8 cellular contexts compared by ENCODE assay signal in the genomic region with DNA sequence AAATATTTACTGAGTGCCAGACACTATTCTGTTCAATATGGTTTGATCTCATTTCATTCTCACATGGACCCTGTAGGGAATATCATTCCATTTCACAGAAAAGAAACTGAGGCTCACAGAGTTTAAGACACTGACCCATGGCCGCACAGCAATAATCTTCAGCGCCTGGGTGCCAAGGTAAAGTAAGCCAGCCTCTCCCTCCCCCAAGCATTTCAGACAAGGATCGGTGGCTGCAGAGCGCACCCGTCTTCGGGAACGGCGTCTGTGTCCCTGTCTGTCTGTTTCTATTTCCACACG. TPM values are rescaled to one million over a fixed set of nuclear protein-coding genes. Genes with fewer than 3 reads are reported as not detected.
DNase-seq lines count a peak whose midpoint lies in the region; ATAC-seq and TF ChIP-seq lines count a peak whose summit lies in the region.

No MANE protein-coding gene starts in this region.

- TF ChIP-seq POLR2A in Peyer's patch (IDR thresholded peaks at IDR 0.05), result no peak
- no peak for TF ChIP-seq POLR2A in esophagus squamous epithelium (IDR thresholded peaks at IDR 0.05)
- no peak for TF ChIP-seq POLR2A in prostate gland (IDR thresholded peaks at IDR 0.05)

- DNase-seq in GM12865 (ENCODE audit: low read depth) (no peak), Peyer's patch (no peak), esophagus squamous epithelium (lab: John Stamatoyannopoulos, UW) (no peak), prostate gland (ENCODE audit: low spot score) (no peak), NOMO-1 (lab: John Stamatoyannopoulos, UW; ENCODE audit: unreplicated experiment in 2 of 2) (no peak), HEK293T (ENCODE audit: extremely low spot score) (no peak), LoVo (ENCODE audit: low spot score) (no peak)

- H3K4me3 ChIP-seq in GM12865 (ENCODE audit: low read depth, low read length) (peak overlapping the region; percentile 53), Peyer's patch (peak overlapping the region; percentile 37 to 55 (median 53)), esophagus squamous epithelium (peak overlapping the region; percentile 15 to 61 (median 44)), prostate gland (peak overlapping the region; percentile 25 to 33)

- H3K4me1 ChIP-seq in Peyer's patch (peaks cover 0 to 42% (median 39%) of the 10 kb centered on the region in 4 donors), esophagus squamous epithelium (peaks cover 31 to 55% (median 39%) of the 10 kb centered on the region in 3 donors), prostate gland (replicated peaks) (peaks cover 13% of the 10 kb centered on the region)

- no peaks in the 10 kb centered on the region for H3K36me3 ChIP-seq in Peyer's patch
- no peaks in the 10 kb centered on the region for H3K36me3 ChIP-seq in esophagus squamous epithelium
- H3K36me3 ChIP-seq in prostate gland, result no peaks in the 10 kb centered on the region

- intact Hi-C loops in esophagus squamous epithelium (cut with DNase I), result no loop called here
- intact Hi-C loops in prostate gland (cut with DNase I), result no loop called here

- CTCF ChIA-PET in HEK293T (lab: Yijun Ruan, JAX), result interaction anchor here (0.7 to 4.3 kb wide), 7 partner anchors 10 to 280 kb away, joined by 3 to 71 read pairs (median 3); a partner anchor contains a TSS

- H3K9me3 ChIP-seq in Peyer's patch (no peaks in the 10 kb centered on the region), esophagus squamous epithelium (peaks cover 0 to 3% (median 0%) of the 10 kb centered on the region in 3 donors), prostate gland (no peaks in the 10 kb centered on the region)

- H3K27ac ChIP-seq in Peyer's patch (peak overlapping the region in 3 of 4 donors; percentile 32 to 64 (median 36)), esophagus squamous epithelium (peak overlapping the region in 2 of 4 donors; percentile 54 to 59), prostate gland (peak overlapping the region in 1 of 2 donors; percentile 42)

- ATAC-seq in HG02885 (IDR thresholded peaks at IDR 0.05; ENCODE audit: poor library complexity, unreplicated experiment), result no peak

- POLR2A ChIA-PET in HEK293T (lab: Yijun Ruan, JAX), result interaction anchor here (1.7 to 3.0 kb wide), 2 partner anchors 10 to 13 kb away, joined by 8 to 17 read pairs; a partner anchor contains a TSS

- TF ChIP-seq CTCF in GM12865 (IDR thresholded peaks at IDR 0.05; ENCODE audit: insufficient read depth, low read depth, low read length, missing control alignments) (no peak), Peyer's patch (IDR thresholded peaks at IDR 0.05) (no peak), esophagus squamous epithelium (IDR thresholded peaks at IDR 0.05) (no peak), prostate gland (IDR thresholded peaks at IDR 0.05) (no peak)

- WGBS in esophagus squamous epithelium, 2 donors, result 4% methylated on average over 9 of the region's 9 CpGs; no CpG with 5 or more reads in 1 of the 2 donors
- 4% methylated on average over 9 of the region's 9 CpGs for WGBS in prostate gland

- H3K27me3 ChIP-seq in Peyer's patch (peaks cover 0 to 36% of the 10 kb centered on the region in 2 donors), esophagus squamous epithelium (peaks cover 15 to 60% (median 26%) of the 10 kb centered on the region in 4 donors), prostate gland (replicated peaks; ENCODE audit: insufficient read depth) (peaks cover 26% of the 10 kb centered on the region)

TF ChIP-seq in HEK293T, 16 proteins besides CTCF, POLR2A, EP300 and RAD21:
- no peak for TF ChIP-seq LEF1 (IDR thresholded peaks at IDR 0.05; ENCODE audit: borderline replicate concordance)
- TF ChIP-seq FOXK2 (IDR thresholded peaks at IDR 0.05), result no peak
- TF ChIP-seq FOXA1 (IDR thresholded peaks at IDR 0.05), result no peak
- no peak for TF ChIP-seq ELF4 (IDR thresholded peaks at IDR 0.05)
- TF ChIP-seq TARDBP (IDR thresholded peaks at IDR 0.05), result no peak
- TF ChIP-seq SUZ12 (IDR thresholded peaks at IDR 0.05), result no peak
- TF ChIP-seq HDGF (IDR thresholded peaks at IDR 0.05; ENCODE audit: borderline replicate concordance), result no peak
- TF ChIP-seq NFRKB (IDR thresholded peaks at IDR 0.05), result no peak
- TF ChIP-seq ZNF384 (IDR thresholded peaks at IDR 0.05), result no peak
- no peak for TF ChIP-seq ARNT (IDR thresholded peaks at IDR 0.05)
- TF ChIP-seq SP1 (IDR thresholded peaks at IDR 0.05), result no peak
- no peak for TF ChIP-seq L3MBTL2 (conservative IDR thresholded peaks at IDR 0.05)

RNA-seq across cellular contexts. Expression of a gene that starts 4.3 kb away (rescaled TPM):
- total RNA-seq in Peyer's patch, result 1 to 10 TPM; 3.3 to 7.2 (median 5.1) TPM
- 1 to 10 TPM in 3 of 4 donors, under 1 TPM in 1; 0.87 to 7.1 (median 2.3) TPM for total RNA-seq in esophagus squamous epithelium
- 10 to 100 TPM; 14.5 to 15.1 TPM for total RNA-seq in prostate gland

RNA-seq across cellular contexts. Expression of a gene that starts 12.7 kb away (rescaled TPM):
- total RNA-seq in Peyer's patch, result 100 to 1,000 TPM; 118 to 443 (median 159) TPM
- total RNA-seq in esophagus squamous epithelium, result 100 to 1,000 TPM; 128 to 171 (median 152) TPM
- 100 to 1,000 TPM; 135 to 159 TPM for total RNA-seq in prostate gland

RNA-seq across cellular contexts. Expression of a gene that starts 35.7 kb away (rescaled TPM):
- 100 to 1,000 TPM; 138 to 531 (median 246) TPM for total RNA-seq in Peyer's patch
- 10 to 100 TPM; 41.8 to 74.2 (median 50.7) TPM for total RNA-seq in esophagus squamous epithelium
- total RNA-seq in prostate gland, result 100 to 1,000 TPM in 1 of 2 donors, 10 to 100 TPM in 1; 90.8 to 161 TPM
